Comparison of ENCODE assay signal across 20 cellular contexts in genomic region chr17:1053661-1054360, GRCh38.
"Had no signal": no experiment of that assay in that cellular context is flagged by ENCODE, and none has a peak within 500 bp of the region (broad histone marks: within the 10 kb centered on the region; RNA-seq: fewer than 3 reads in every experiment).

No MANE protein-coding gene starts in this region.

- H3K27ac ChIP-seq: body of pancreas, epithelial cell of prostate, psoas muscle had no signal

- H3K4me3 ChIP-seq: body of pancreas, psoas muscle had no signal

- H3K4me1 Mint-ChIP-seq: activated CD4-positive, alpha-beta T cell treated with anti-CD3 and anti-CD28 coated beads, Interleukin-2, amount 10 ng/mL, durations not matched to agents 24 days and 14 days; central memory CD8-positive, alpha-beta T cell had no signal

- H3K4me3 Mint-ChIP-seq: activated CD4-positive, alpha-beta T cell treated with anti-CD3 and anti-CD28 coated beads, Interleukin-2, amount 10 ng/mL, durations not matched to agents 24 days and 14 days; activated CD8-positive, alpha-beta T cell treated with anti-CD3 and anti-CD28 coated beads, Interleukin-2, amount 10 ng/mL, durations not matched to agents 7 days and 5 days; activated T-cell treated with anti-CD3 and anti-CD28 coated beads, Interleukin-2, amount 50 U/mL, for 72 hours; central memory CD8-positive, alpha-beta T cell; dendritic cell treated with granulocyte-macrophage colony-stimulating factor and Interleukin-4, amounts not matched to agents 40 ng/mL and 50 ng/mL, for 4 days; effector memory CD8-positive, alpha-beta T cell; nephron progenitor cell; stimulated activated naive CD8-positive, alpha-beta T cell treated with anti-CD3 and anti-CD28 coated beads, Interleukin-15, amount 100 ng/mL, for 72 hours; T-helper 17 cell had no signal

- H3K27me3 Mint-ChIP-seq: activated CD4-positive, alpha-beta T cell treated with anti-CD3 and anti-CD28 coated beads, Interleukin-2, amount 10 ng/mL, durations not matched to agents 24 days and 14 days; central memory CD8-positive, alpha-beta T cell; dendritic cell treated with granulocyte-macrophage colony-stimulating factor and Interleukin-4, amounts not matched to agents 40 ng/mL and 50 ng/mL, for 4 days; effector memory CD8-positive, alpha-beta T cell; stimulated activated naive CD8-positive, alpha-beta T cell treated with anti-CD3 and anti-CD28 coated beads, Interleukin-15, amount 100 ng/mL, for 72 hours; T-helper 17 cell had no signal

- H3K9me3 Mint-ChIP-seq: activated CD4-positive, alpha-beta T cell treated with anti-CD3 and anti-CD28 coated beads, Interleukin-2, amount 10 ng/mL, durations not matched to agents 24 days and 14 days; activated naive CD4-positive, alpha-beta T cell treated with anti-CD3 and anti-CD28 coated beads, Interleukin-2, amount 50 U/mL, for 72 hours; activated T-cell treated with anti-CD3 and anti-CD28 coated beads, Interleukin-2, amount 50 U/mL, for 72 hours; central memory CD8-positive, alpha-beta T cell; dendritic cell treated with granulocyte-macrophage colony-stimulating factor and Interleukin-4, amounts not matched to agents 40 ng/mL and 50 ng/mL, for 4 days; effector memory CD8-positive, alpha-beta T cell; nephron progenitor cell; stimulated activated naive CD8-positive, alpha-beta T cell treated with anti-CD3 and anti-CD28 coated beads, Interleukin-15, amount 100 ng/mL, for 72 hours had no signal

- H3K27me3 ChIP-seq: body of pancreas had no signal

- H3K27ac Mint-ChIP-seq: activated CD4-positive, alpha-beta T cell treated with anti-CD3 and anti-CD28 coated beads, Interleukin-2, amount 10 ng/mL, durations not matched to agents 24 days and 14 days; activated CD8-positive, alpha-beta T cell treated with anti-CD3 and anti-CD28 coated beads, Interleukin-2, amount 10 ng/mL, durations not matched to agents 7 days and 5 days; activated naive CD4-positive, alpha-beta T cell treated with anti-CD3 and anti-CD28 coated beads, Interleukin-2, amount 50 U/mL, for 72 hours; activated T-cell treated with anti-CD3 and anti-CD28 coated beads, Interleukin-2, amount 50 U/mL, for 72 hours; dendritic cell treated with granulocyte-macrophage colony-stimulating factor and Interleukin-4, amounts not matched to agents 40 ng/mL and 50 ng/mL, for 4 days; effector memory CD8-positive, alpha-beta T cell; nephron progenitor cell; T-helper 17 cell had no signal

- H3K9me3 ChIP-seq: body of pancreas, psoas muscle had no signal

- DNase-seq: activated CD4-positive, alpha-beta T cell treated with anti-CD3 and anti-CD28 coated beads, Interleukin-2, amount 10 ng/mL, durations not matched to agents 24 days and 14 days; activated CD4-positive, CD25-positive, alpha-beta regulatory T cell; activated CD8-positive, alpha-beta memory T cell treated with anti-CD3 and anti-CD28 coated beads, Interleukin-2, amount 50 U/mL, for 4 hours; activated CD8-positive, alpha-beta T cell treated with anti-CD3 and anti-CD28 coated beads, Interleukin-2, amount 10 ng/mL, durations not matched to agents 7 days and 5 days; activated gamma-delta T cell; activated T-cell treated with anti-CD3 and anti-CD28 coated beads, Interleukin-2, amount 50 U/mL, for 72 hours; body of pancreas; effector memory CD8-positive, alpha-beta T cell; foreskin melanocyte; mesendoderm; nephron progenitor cell; stimulated activated naive CD8-positive, alpha-beta T cell treated with anti-CD3 and anti-CD28 coated beads, Interleukin-15, amount 100 ng/mL, for 72 hours; T-helper 17 cell had no signal

- ATAC-seq: activated CD8-positive, alpha-beta T cell treated with anti-CD3 and anti-CD28 coated beads, Interleukin-2, amount 10 ng/mL, durations not matched to agents 7 days and 5 days; activated naive CD4-positive, alpha-beta T cell treated with anti-CD3 and anti-CD28 coated beads, Interleukin-2, amount 50 U/mL, for 72 hours; activated T-cell treated with anti-CD3 and anti-CD28 coated beads, Interleukin-2, amount 50 U/mL, for 72 hours; body of pancreas; effector memory CD8-positive, alpha-beta T cell; left lobe of liver; psoas muscle; sciatic nerve; stimulated activated naive CD8-positive, alpha-beta T cell treated with anti-CD3 and anti-CD28 coated beads, Interleukin-15, amount 100 ng/mL, for 72 hours; T-helper 17 cell had no signal

- H3K36me3 Mint-ChIP-seq: activated naive CD4-positive, alpha-beta T cell treated with anti-CD3 and anti-CD28 coated beads, Interleukin-2, amount 50 U/mL, for 72 hours had no signal
